Comparison of ENCODE assay signal across 8 cellular contexts in genomic region chr13:32426191-32426980, GRCh38. TPM values are rescaled to one million over a fixed set of nuclear protein-coding genes. Genes with fewer than 3 reads are reported as not detected.
DNase-seq lines count a peak whose midpoint lies in the region; ATAC-seq, FAIRE-seq and TF ChIP-seq lines count a peak whose summit lies in the region.

No MANE protein-coding gene starts in this region.

- H3K9me3 ChIP-seq in adrenal gland (replicated peaks in 1 of 3): no peaks in the 10 kb centered on the region
- H3K9me3 ChIP-seq in iPS-20b (ENCODE audit: insufficient read depth, low read depth, low read length): no peaks in the 10 kb centered on the region

- H3K27me3 ChIP-seq in adrenal gland (no peaks in the 10 kb centered on the region), iPS-20b (ENCODE audit: insufficient read depth, low read length) (peaks cover 21% of the 10 kb centered on the region)

- DNase-seq in NCI-H2196 (lab: John Stamatoyannopoulos, UW; ENCODE audit: unreplicated experiment): peak; percentile 11
- no peak for DNase-seq in NCI-H2196 treated with DMSO at 0.1 percent for 48 hours (lab: John Stamatoyannopoulos, UW; ENCODE audit: unreplicated experiment)
- peak; percentile 47 for DNase-seq in RCC 7860 (ENCODE audit: low spot score)
- DNase-seq in adrenal gland: peak in 5 of 7 donors; percentile 18 to 38 (median 20)
- DNase-seq in stimulated activated CD4-positive, alpha-beta T cell treated with anti-CD3 and anti-CD28 coated beads, Interleukin-1b, Interleukin-23, amount 100 ng/mL, for 4 hours (ENCODE audit: low read depth in 2 of 2): peak; percentile 9 to 22
- no peak for DNase-seq in urothelium cell line (ENCODE audit: low spot score)

- no peak for TF ChIP-seq POLR2A in adrenal gland (IDR thresholded peaks at IDR 0.05)

- peak overlapping the region; percentile 36; the same call in 1 of the 2 replicates for H3K9ac ChIP-seq in iPS-20b (ENCODE audit: low read depth, low read length)

- H3K4me3 ChIP-seq in adrenal gland (peak overlapping the region in 3 of 4 donors; percentile 26 to 96 (median 87)), iPS-20b (ENCODE audit: low read length) (peak overlapping the region; percentile 84)

- H3K36me3 ChIP-seq in adrenal gland (replicated peaks in 1 of 2): no peaks in the 10 kb centered on the region
- H3K36me3 ChIP-seq in iPS-20b (ENCODE audit: insufficient read depth, low read depth, low read length): no peaks in the 10 kb centered on the region

- H3K4me1 ChIP-seq in adrenal gland (replicated peaks in 1 of 2): peaks cover 0 to 21% of the 10 kb centered on the region in 2 donors
- peaks cover 4% of the 10 kb centered on the region; the same call in 1 of the 2 replicates for H3K4me1 ChIP-seq in iPS-20b (ENCODE audit: insufficient read depth, low read length)

- peak overlapping the region in 4 of 5 donors; percentile 61 to 93 (median 84) for H3K27ac ChIP-seq in adrenal gland
- no peak overlapping the region for H3K27ac ChIP-seq in iPS-20b (ENCODE audit: low read length)

- 34 to 47% (median 43%) methylated on average over 19 of the region's 19 CpGs for WGBS in adrenal gland, 4 donors

- FAIRE-seq in RCC 7860 (lab: Jason Lieb, UNC) (no peak), urothelium cell line (lab: Jason Lieb, UNC) (no peak)

- ATAC-seq in HG02938 (IDR thresholded peaks at IDR 0.05; ENCODE audit: unreplicated experiment): peak; percentile 40

- TF ChIP-seq CTCF in adrenal gland (IDR thresholded peaks at IDR 0.05): no peak

- intact Hi-C loops in adrenal gland (cut with DNase I): loop anchor here in 1 of 2 donors (10.0 kb wide), 1 partner anchor 108 kb away; the partner anchor contains the start of gene N4BP2L2

RNA-seq across cellular contexts. Expression of gene N4BP2L1, which starts 1.5 kb away (rescaled TPM):
- 10 to 100 TPM in 5 of 8 donors, 1 to 10 TPM in 3; 6.7 to 23.5 (median 10.6) TPM for total RNA-seq in adrenal gland
- 10 to 100 TPM in 2 of 3 donors, 1 to 10 TPM in 1; 9.4 to 22.0 (median 16.5) TPM for polyA plus RNA-seq in adrenal gland

Comparison
In these comparisons a context has a peak if more than half of its experiments do, and no peak if none do; other contexts are left out.
1. DNase-seq: peak in NCI-H2196 (single experiment), RCC 7860 (single experiment), adrenal gland (5 of 7) and stimulated activated CD4-positive, alpha-beta T cell treated with anti-CD3 and anti-CD28 coated beads, Interleukin-1b, Interleukin-23, amount 100 ng/mL, for 4 hours (2 of 2); none in NCI-H2196 treated with DMSO at 0.1 percent for 48 hours (single experiment) and urothelium cell line (single experiment).